ENCODE assay signal across 7 cellular contexts in genomic region chrX:115888041-115888440, GRCh38.
DNase-seq lines count a peak whose midpoint lies in the region; ATAC-seq and TF ChIP-seq lines count a peak whose summit lies in the region.
"Not testable (repeated sequence)": the region's sequence is repeated elsewhere in the genome, so short reads cannot be mapped to it uniquely, and the experiment has no call there.

No MANE protein-coding gene starts in this region.

- TF ChIP-seq CTCF in coronary artery (IDR thresholded peaks at IDR 0.05) = peak; percentile 13

- H3K27me3 Mint-ChIP-seq in naive thymus-derived CD8-positive, alpha-beta T cell = not testable (repeated sequence)

- POLR2A ChIA-PET in naive thymus-derived CD8-positive, alpha-beta T cell (lab: Charles Lee) = not testable (repeated sequence)

- H3K27ac ChIP-seq in angular gyrus (ENCODE audit: low read depth, low read length) (peak overlapping the region; percentile 80), coronary artery (peak overlapping the region; percentile 48 to 65)

- not testable (repeated sequence) for H3K9me3 Mint-ChIP-seq in naive thymus-derived CD8-positive, alpha-beta T cell

- DNase-seq in HT1080 (ENCODE audit: low read depth) = peak; percentile 48
- DNase-seq in activated CD4-positive, alpha-beta T cell treated with anti-CD3 and anti-CD28 coated beads for 1 hour = peak; percentile 9
- peak; percentile 89 for DNase-seq in coronary artery (ENCODE audit: low spot score)
- peak; percentile 38 for DNase-seq in iris pigment epithelial cell (ENCODE audit: low read depth)
- DNase-seq in naive thymus-derived CD8-positive, alpha-beta T cell = peak in 6 of 10 donors; percentile 1 to 92 (median 28)
- DNase-seq in stimulated activated CD8-positive, alpha-beta memory T cell treated with anti-CD3 and anti-CD28 coated beads, Interleukin-12 subunit alpha, Interleukin-12 subunit beta, amount 100 ng/mL, for 4 hours (ENCODE audit: low read depth) = peak; percentile 64

- not testable (repeated sequence) for H3K4me3 ChIP-seq in coronary artery

- ATAC-seq in naive thymus-derived CD8-positive, alpha-beta T cell = not testable (repeated sequence)

- H3K36me3 Mint-ChIP-seq in naive thymus-derived CD8-positive, alpha-beta T cell = not testable (repeated sequence)

- H3K4me1 Mint-ChIP-seq in naive thymus-derived CD8-positive, alpha-beta T cell = not testable (repeated sequence)

- H3K4me3 Mint-ChIP-seq in naive thymus-derived CD8-positive, alpha-beta T cell = peak overlapping the region in 3 of 10 donors; percentile 60 to 94 (median 94)

- H3K27ac Mint-ChIP-seq in naive thymus-derived CD8-positive, alpha-beta T cell = peak overlapping the region in 2 of 10 donors; percentile 81 to 87

Comparison
In these comparisons a context has a peak if more than half of its experiments do, and no peak if none do; other contexts are left out.
1. DNase-seq: peak in every context shown above with its lines; median percentile 89 in coronary artery; 64 in stimulated activated CD8-positive, alpha-beta memory T cell treated with anti-CD3 and anti-CD28 coated beads, Interleukin-12 subunit alpha, Interleukin-12 subunit beta, amount 100 ng/mL, for 4 hours; 48 in HT1080; 38 in iris pigment epithelial cell; 28 in naive thymus-derived CD8-positive, alpha-beta T cell; 9 in activated CD4-positive, alpha-beta T cell treated with anti-CD3 and anti-CD28 coated beads for 1 hour.